8 cellular contexts compared by ENCODE assay signal in the genomic region with DNA sequence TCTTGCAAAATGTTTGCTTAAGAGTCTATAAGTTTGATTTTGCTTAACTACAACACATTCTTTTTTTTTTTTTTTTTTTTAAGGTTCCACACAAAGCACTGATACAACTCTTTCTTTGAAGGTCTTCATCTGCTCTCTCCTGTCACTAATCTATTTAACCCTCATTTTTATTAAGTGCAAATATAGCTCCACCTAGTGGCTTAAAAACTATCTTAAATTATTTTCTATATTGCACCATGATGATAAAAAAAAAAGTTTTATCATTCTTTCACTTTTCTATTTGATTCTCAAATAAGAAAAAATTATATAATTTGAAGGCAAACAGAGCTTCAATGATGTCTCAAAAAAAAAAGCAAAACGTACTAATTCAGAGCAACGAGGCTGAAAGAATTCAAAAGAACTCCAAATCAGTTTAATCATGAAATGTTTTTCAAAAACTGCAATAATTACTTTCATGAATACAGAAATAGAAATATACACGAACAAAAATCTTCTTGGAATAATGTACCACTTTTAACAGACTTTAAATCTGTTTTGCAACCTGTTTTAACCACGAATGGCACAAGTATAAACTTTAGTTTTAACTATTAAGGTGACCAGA. TPM values are rescaled to one million over a fixed set of nuclear protein-coding genes. Genes with fewer than 3 reads are reported as not detected.
DNase-seq lines count a peak whose midpoint lies in the region; ATAC-seq, FAIRE-seq and TF ChIP-seq lines count a peak whose summit lies in the region.

No MANE protein-coding gene starts in this region.

- H3K27ac ChIP-seq in right atrium auricular region = no peak overlapping the region

- DNase-seq in right atrium auricular region (ENCODE audit: low spot score) (no peak), Right ventricle myocardium inferior (ENCODE audit: missing footprints) (no peak), NCI-H2029 treated with DMSO at 0.1 percent for 48 hours (lab: John Stamatoyannopoulos, UW) (peak; percentile 67), bronchial epithelial cell (ENCODE audit: low read depth) (peak; percentile 40), myocyte (ENCODE audit: low read depth) (peak; percentile 37), globus pallidus (ENCODE audit: low spot score) (no peak), nucleus accumbens (lab: John Stamatoyannopoulos, UW) (no peak)
- no peak for DNase-seq in stimulated activated naive CD8-positive, alpha-beta T cell treated with anti-CD3 and anti-CD28 coated beads, Interleukin-15, Interleukin-2, amounts not matched to agents 100 U/mL and 50 U/mL, for 24 hours

- H3K36me3 ChIP-seq in right atrium auricular region (peaks cover 73% of the 10 kb centered on the region), bronchial epithelial cell (ENCODE audit: control insufficient read depth, insufficient read depth, low read length) (peaks cover 9% of the 10 kb centered on the region)

- H3K4me1 ChIP-seq in right atrium auricular region = no peaks in the 10 kb centered on the region

- H3K9me3 ChIP-seq in right atrium auricular region = no peaks in the 10 kb centered on the region

- no peak for ATAC-seq in Right ventricle myocardium inferior
- no peak for ATAC-seq in stimulated activated naive CD8-positive, alpha-beta T cell treated with anti-CD3 and anti-CD28 coated beads, Interleukin-15, Interleukin-2, amounts not matched to agents 100 U/mL and 50 U/mL, for 24 hours

- FAIRE-seq in bronchial epithelial cell (lab: Jason Lieb, UNC) = no peak

- H3K27me3 ChIP-seq in right atrium auricular region = no peaks in the 10 kb centered on the region
- no peaks in the 10 kb centered on the region for H3K27me3 ChIP-seq in bronchial epithelial cell (ENCODE audit: control insufficient read depth, insufficient read depth, low read length)

- intact Hi-C loops in Right ventricle myocardium inferior (cut with DNase I) = loop anchor here (2.0 to 5.0 kb wide), 2 partner anchors 315 to 653 kb away; no protein-coding TSS in a partner anchor

- peak; percentile 40 to 69 for TF ChIP-seq CTCF in right atrium auricular region (IDR thresholded peaks at IDR 0.05)
- TF ChIP-seq CTCF in bronchial epithelial cell (IDR thresholded peaks at IDR 0.05; ENCODE audit: insufficient read depth, low read length, severe bottlenecking) = peak; percentile 11

- no peak overlapping the region for H3K4me3 ChIP-seq in right atrium auricular region
- no peak overlapping the region for H3K4me3 ChIP-seq in bronchial epithelial cell (ENCODE audit: low read depth, low read length)

RNA-seq across cellular contexts. Expression of gene ESF1, which starts 12.8 kb away (rescaled TPM):
- total RNA-seq in right atrium auricular region (10 to 100 TPM; 10.4 to 11.1 TPM), Right ventricle myocardium inferior (12.9 TPM), bronchial epithelial cell (15.2 and 16.6 TPM in 2 replicates), myocyte (19.8 and 21.4 TPM in 2 replicates)
- polyA plus RNA-seq in myocyte (2012) = 8.1 TPM

RNA-seq across cellular contexts. Expression of gene NDUFAF5, which starts 12.9 kb away (rescaled TPM):
- total RNA-seq in right atrium auricular region = 10 to 100 TPM; 25.2 to 29.9 TPM
- 71.6 TPM for total RNA-seq in Right ventricle myocardium inferior
- 15.0 and 22.0 TPM in 2 replicates for total RNA-seq in bronchial epithelial cell
- total RNA-seq in myocyte = 22.5 and 24.2 TPM in 2 replicates
- 15.6 TPM for polyA plus RNA-seq in myocyte (2012)

Comparison
In these comparisons a context has a peak if more than half of its experiments do, and no peak if none do; other contexts are left out.
1. DNase-seq: peak in NCI-H2029 treated with DMSO at 0.1 percent for 48 hours (single experiment), bronchial epithelial cell (single experiment) and myocyte (single experiment); none in right atrium auricular region (single experiment), Right ventricle myocardium inferior (single experiment), globus pallidus (single experiment), nucleus accumbens (0 of 56) and stimulated activated naive CD8-positive, alpha-beta T cell treated with anti-CD3 and anti-CD28 coated beads, Interleukin-15, Interleukin-2, amounts not matched to agents 100 U/mL and 50 U/mL, for 24 hours (single experiment).